Comparison of ENCODE assay signal across 5 cellular contexts in the genomic region with DNA sequence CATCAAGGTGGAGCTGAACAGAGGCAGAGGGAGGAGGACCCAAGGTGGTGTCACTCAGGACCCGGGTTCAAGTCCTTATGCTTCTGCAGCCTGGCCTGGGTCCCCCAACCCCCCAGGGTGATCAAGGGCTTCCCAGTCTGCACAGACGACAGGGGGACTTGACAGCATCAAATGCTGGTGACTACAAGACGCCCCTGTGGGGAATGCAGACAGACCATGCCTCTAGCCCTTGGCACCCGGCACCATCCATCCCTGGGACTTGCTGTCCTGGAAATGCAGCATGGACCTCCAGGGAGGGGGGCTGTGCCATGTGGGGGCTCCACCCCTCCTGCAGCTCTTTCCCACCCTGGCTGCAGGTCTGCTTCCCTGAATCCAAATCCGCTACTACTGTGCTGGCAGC. TPM values are rescaled to one million over a fixed set of nuclear protein-coding genes. Genes with fewer than 3 reads are reported as not detected.
"Had no signal": no experiment of that assay in that cellular context is flagged by ENCODE, and none has a peak within 500 bp of the region (broad histone marks: within the 10 kb centered on the region; RNA-seq: fewer than 3 reads in every experiment).

No MANE protein-coding gene starts in this region.

RNA-seq across cellular contexts. Expression of a gene that starts 7.1 kb away (rescaled TPM):
- total RNA-seq: HT-29, IMR-90, NCI-H460, Right ventricle myocardium superior, SJSA1 had no signal
- polyA plus RNA-seq: IMR-90 had no signal
